ENCODE assay signal across 10 cellular contexts in genomic region chr3:24678441-24678865, GRCh38.
DNase-seq lines count a peak whose midpoint lies in the region; ATAC-seq, FAIRE-seq and TF ChIP-seq lines count a peak whose summit lies in the region.
"Had no signal": no experiment of that assay in that cellular context is flagged by ENCODE, and none has a peak within 500 bp of the region (broad histone marks: within the 10 kb centered on the region; RNA-seq: fewer than 3 reads in every experiment).

No MANE protein-coding gene starts in this region.

- TF ChIP-seq CTCF in astrocyte (IDR thresholded peaks at IDR 0.05; ENCODE audit: insufficient read depth, low read depth, low read length) (no peak), colonic mucosa (IDR thresholded peaks at IDR 0.05) (no peak)

- no peaks in the 10 kb centered on the region for H3K36me3 Mint-ChIP-seq in astrocyte (ENCODE audit: low read depth, unreplicated experiment)

- no peaks in the 10 kb centered on the region for H3K79me2 ChIP-seq in astrocyte (ENCODE audit: insufficient read depth, low read length)

- H3K9me3 Mint-ChIP-seq in astrocyte (ENCODE audit: unreplicated experiment), result peaks cover 4% of the 10 kb centered on the region

- DNase-seq in HS-5 (ENCODE audit: low read depth) (peak; percentile 90), astrocyte (ENCODE audit: low read depth) (peak; percentile 96), skeletal muscle cell (ENCODE audit: low read depth) (peak; percentile 88), NCI-H2196 treated with DMSO at 0.1 percent for 48 hours (lab: John Stamatoyannopoulos, UW; ENCODE audit: unreplicated experiment) (no peak), NCI-H2171 treated with DMSO at 0.1 percent for 48 hours (lab: John Stamatoyannopoulos, UW) (no peak), colonic mucosa (no peak)
- DNase-seq: hippocampal formation, NCI-H2029 had no signal

- ATAC-seq in GM18909 (IDR thresholded peaks at IDR 0.05; ENCODE audit: poor library complexity, unreplicated experiment) (peak; percentile 43), GM21381 (IDR thresholded peaks at IDR 0.05; ENCODE audit: unreplicated experiment) (no peak)

- peak overlapping the region; percentile 4 for H3K27ac Mint-ChIP-seq in astrocyte (ENCODE audit: unreplicated experiment)

- H3K9me3 ChIP-seq in astrocyte (ENCODE audit: insufficient read depth, low read depth, low read length) (no peaks in the 10 kb centered on the region), colonic mucosa (no peaks in the 10 kb centered on the region)

- peak overlapping the region; percentile 75 for H3K4me2 ChIP-seq in astrocyte (ENCODE audit: low read length)

- intact Hi-C loops in colonic mucosa (cut with DNase I), result no loop called here

- H3K4me1 ChIP-seq in astrocyte (ENCODE audit: insufficient read depth, low read length) (peaks cover 7% of the 10 kb centered on the region), colonic mucosa (no peaks in the 10 kb centered on the region)

- H3K4me1 Mint-ChIP-seq in astrocyte (ENCODE audit: low read depth, unreplicated experiment), result peaks cover 44% of the 10 kb centered on the region

- H3K9ac ChIP-seq in astrocyte (ENCODE audit: low read length), result peak overlapping the region; percentile 2
- no peak overlapping the region for H3K9ac ChIP-seq in colonic mucosa (ENCODE audit: low read depth in 2 of 2, low read length in 2 of 2)

- H3K27ac ChIP-seq in astrocyte (ENCODE audit: low read depth, low read length) (no peak overlapping the region), colonic mucosa (no peak overlapping the region)

- H3K36me3 ChIP-seq in astrocyte (ENCODE audit: insufficient read depth, low read length), result no peaks in the 10 kb centered on the region
- no peaks in the 10 kb centered on the region for H3K36me3 ChIP-seq in colonic mucosa

- H2AFZ ChIP-seq in astrocyte (ENCODE audit: low read depth, low read length), result no peak overlapping the region

- H4K20me1 ChIP-seq in astrocyte (ENCODE audit: insufficient read depth, low read length), result no peaks in the 10 kb centered on the region

- H3K27me3 ChIP-seq in astrocyte (ENCODE audit: insufficient read depth, low read length) (peaks cover 36% of the 10 kb centered on the region), colonic mucosa (no peaks in the 10 kb centered on the region)

- H3K4me3 ChIP-seq in astrocyte (ENCODE audit: insufficient read depth, low read depth, low read length) (peak overlapping the region; percentile 38), skeletal muscle cell (ENCODE audit: low read depth, low read length) (no peak overlapping the region), colonic mucosa (no peak overlapping the region)

- peak; percentile 66 for FAIRE-seq in astrocyte (lab: Jason Lieb, UNC)

- peak overlapping the region; percentile 28 for H3K4me3 Mint-ChIP-seq in astrocyte (ENCODE audit: unreplicated experiment)

- H3K27me3 Mint-ChIP-seq in astrocyte (ENCODE audit: low read depth, unreplicated experiment), result no peaks in the 10 kb centered on the region

Comparison
In these comparisons a context has a peak if more than half of its experiments do, and no peak if none do; other contexts are left out.
1. DNase-seq: peak in HS-5 (single experiment), astrocyte (single experiment) and skeletal muscle cell (single experiment); none in NCI-H2196 treated with DMSO at 0.1 percent for 48 hours (single experiment), NCI-H2171 treated with DMSO at 0.1 percent for 48 hours (single experiment) and colonic mucosa (single experiment).